In genomic region chr11:69265210-69265609, GRCh38 we compare ENCODE assay signal across 25 cellular contexts. TPM values are rescaled to one million over a fixed set of nuclear protein-coding genes. Genes with fewer than 3 reads are reported as not detected.
DNase-seq lines count a peak whose midpoint lies in the region; ATAC-seq, FAIRE-seq and TF ChIP-seq lines count a peak whose summit lies in the region.
"Had no signal": no experiment of that assay in that cellular context is flagged by ENCODE, and none has a peak within 500 bp of the region (broad histone marks: within the 10 kb centered on the region; RNA-seq: fewer than 3 reads in every experiment).

No MANE protein-coding gene starts in this region.

- H3K9ac ChIP-seq in IMR-90 (ENCODE audit: low read depth, low read length) (no peak overlapping the region), kidney (ENCODE audit: low read length in 2 of 2) (no peak overlapping the region), neuronal stem cell (ENCODE audit: low read depth, low read length, poor library complexity) (no peak overlapping the region)
- H3K9ac ChIP-seq: BLaER1 treated with 17β-estradiol and CSF1 and Interleukin-3, amounts not matched to agents 10 nM and 100 nM had no signal

- H2BK15ac ChIP-seq in IMR-90 (ENCODE audit: low read depth, low read length) (no peak overlapping the region), neuronal stem cell (ENCODE audit: low read length) (no peak overlapping the region)

- POLR2A ChIA-PET in activated CD4-positive, alpha-beta T cell treated with anti-CD3 and anti-CD28 coated beads, Interleukin-2, amount 10 ng/mL, durations not matched to agents 7 days and 5 days (lab: Charles Lee), result no interaction called here
- POLR2A ChIA-PET in IMR-90 (lab: Charles Lee; ENCODE audit: unreplicated experiment) (no interaction called here), RWPE1 (lab: Yijun Ruan, JAX; ENCODE audit: low non-redundant PET) (interaction anchor here (0.6 kb wide), 1 partner anchor 144 kb away, joined by 3 read pairs; no protein-coding TSS in a partner anchor)

- no peak overlapping the region for H3K4me3 Mint-ChIP-seq in activated CD4-positive, alpha-beta T cell treated with anti-CD3 and anti-CD28 coated beads, Interleukin-2, amount 10 ng/mL, durations not matched to agents 7 days and 5 days
- H3K4me3 Mint-ChIP-seq: CD14-positive monocyte; CD4-positive, alpha-beta memory T cell; HFFc6 had no signal

- no peaks in the 10 kb centered on the region for H3K4me1 Mint-ChIP-seq in activated CD4-positive, alpha-beta T cell treated with anti-CD3 and anti-CD28 coated beads, Interleukin-2, amount 10 ng/mL, durations not matched to agents 7 days and 5 days
- H3K4me1 Mint-ChIP-seq: CD14-positive monocyte; CD4-positive, alpha-beta memory T cell had no signal

- H3K27ac ChIP-seq in IMR-90 (ENCODE audit: insufficient read depth, low read length), result no peak overlapping the region
- no peak overlapping the region for H3K27ac ChIP-seq in kidney (ENCODE audit: low read depth in 2 of 2, low read length in 2 of 2)
- no peak overlapping the region for H3K27ac ChIP-seq in neuronal stem cell (replicated peaks; ENCODE audit: low read length)
- no peak overlapping the region for H3K27ac ChIP-seq in RWPE1
- H3K27ac ChIP-seq: 22Rv1; BLaER1 treated with 17β-estradiol and CSF1 and Interleukin-3, amounts not matched to agents 10 nM and 100 nM had no signal

- H4K20me1 ChIP-seq in IMR-90 (ENCODE audit: insufficient read depth, low read length), result no peaks in the 10 kb centered on the region
- H4K20me1 ChIP-seq: BLaER1 treated with 17β-estradiol and CSF1 and Interleukin-3, amounts not matched to agents 10 nM and 100 nM had no signal

- H3K4me2 ChIP-seq in IMR-90 (ENCODE audit: low read depth, low read length) (no peak overlapping the region), neuronal stem cell (ENCODE audit: insufficient read depth, low read length, poor library complexity, severe bottlenecking) (no peak overlapping the region)
- H3K4me2 ChIP-seq: BLaER1 treated with 17β-estradiol and CSF1 and Interleukin-3, amounts not matched to agents 10 nM and 100 nM had no signal

- H3K27me3 Mint-ChIP-seq in activated CD4-positive, alpha-beta T cell treated with anti-CD3 and anti-CD28 coated beads, Interleukin-2, amount 10 ng/mL, durations not matched to agents 7 days and 5 days, result no peaks in the 10 kb centered on the region

- H4K8ac ChIP-seq in IMR-90 (ENCODE audit: low read depth in 2 of 2, low read length in 2 of 2), result no peak overlapping the region
- no peak overlapping the region for H4K8ac ChIP-seq in neuronal stem cell (ENCODE audit: low read depth, low read length)

- H2BK5ac ChIP-seq in IMR-90 (ENCODE audit: low read depth, low read length, poor library complexity, severe bottlenecking) (no peak overlapping the region), neuronal stem cell (ENCODE audit: low read length) (no peak overlapping the region)

- CTCF ChIA-PET in activated CD4-positive, alpha-beta T cell treated with anti-CD3 and anti-CD28 coated beads, Interleukin-2, amount 10 ng/mL, durations not matched to agents 7 days and 5 days (lab: Charles Lee), result no interaction called here
- CTCF ChIA-PET in IMR-90 (lab: Yijun Ruan, JAX), result no interaction called here
- CTCF ChIA-PET in RWPE1 (lab: Yijun Ruan, JAX), result no interaction called here

- no TSS peak for BruUV-seq in IMR-90 (replicated peaks; lab: Mats Ljungman, UMichigan)

- FAIRE-seq in kidney (lab: Jason Lieb, UNC), result no peak
- FAIRE-seq: A204.1, GM12891, GM18507, H54 had no signal

- TF ChIP-seq POLR2A in IMR-90 (IDR thresholded peaks at IDR 0.05; ENCODE audit: low read depth, low read length), result no peak

- intact Hi-C loops in IMR-90 (cut with micrococcal nuclease) (no loop called here), kidney (cut with DNase I) (no loop called here)

- H3K4ac ChIP-seq in IMR-90 (ENCODE audit: low read depth, low read length), result no peak overlapping the region
- no peak overlapping the region for H3K4ac ChIP-seq in neuronal stem cell (ENCODE audit: low read length)

- no peaks in the 10 kb centered on the region for H3K4me1 ChIP-seq in IMR-90 (ENCODE audit: control insufficient read depth, insufficient read depth, low read length)
- no peaks in the 10 kb centered on the region for H3K4me1 ChIP-seq in kidney (ENCODE audit: control insufficient read depth in 1 of 2, insufficient read depth in 1 of 2, low read depth in 1 of 2, low read length in 2 of 2)
- H3K4me1 ChIP-seq in neuronal stem cell (ENCODE audit: control insufficient read depth in 2 of 2, insufficient read depth in 1 of 2, low read depth in 1 of 2, low read length in 2 of 2), result peaks cover 0 to 2% of the 10 kb centered on the region in 2 donors
- H3K4me1 ChIP-seq: HAP-1 had no signal

- H2BK120ac ChIP-seq in IMR-90 (ENCODE audit: low read depth, low read length) (no peak overlapping the region), neuronal stem cell (ENCODE audit: low read depth, low read length) (peak overlapping the region; percentile 21)

- no peak overlapping the region for H2BK20ac ChIP-seq in IMR-90 (ENCODE audit: low read depth, low read length)

- H3K79me1 ChIP-seq in IMR-90 (ENCODE audit: low read depth in 1 of 2, low read length in 2 of 2) (no peaks in the 10 kb centered on the region), neuronal stem cell (ENCODE audit: low read depth, low read length) (no peaks in the 10 kb centered on the region)

- H3K27ac Mint-ChIP-seq in activated CD4-positive, alpha-beta T cell treated with anti-CD3 and anti-CD28 coated beads, Interleukin-2, amount 10 ng/mL, durations not matched to agents 7 days and 5 days, result peak overlapping the region; percentile 74
- H3K27ac Mint-ChIP-seq: CD14-positive monocyte, HFFc6 had no signal

- no peak for TF ChIP-seq RAD21 in IMR-90 (IDR thresholded peaks at IDR 0.05; ENCODE audit: low read length)

- no peak for DNase-seq in activated CD4-positive, alpha-beta T cell treated with anti-CD3 and anti-CD28 coated beads, Interleukin-2, amount 10 ng/mL, durations not matched to agents 7 days and 5 days
- DNase-seq in activated CD4-positive, alpha-beta T cell treated with anti-CD3 and anti-CD28 coated beads, Interleukin-2, amount 50 U/mL, for 1 hour, result no peak
- no peak for DNase-seq in IMR-90
- DNase-seq in kidney, result peak; percentile 40
- no peak for DNase-seq in neuronal stem cell (ENCODE audit: low spot score)
- no peak for DNase-seq in NCI-H446 treated with DMSO at 0.1 percent for 48 hours (lab: John Stamatoyannopoulos, UW)
- DNase-seq in RWPE1 (ENCODE audit: low spot score), result no peak
- DNase-seq in activated gamma-delta T cell treated with Interleukin-2 at 50 U/mL for 16 hours, result no peak
- DNase-seq: BE2C; Calu3; CD4-positive, alpha-beta memory T cell; COR-L47; DMS53; DMS79 treated with DMSO at 0.1 percent for 48 hours; GF-D8; GOT3; HFFc6 had no signal

- H3K14ac ChIP-seq in IMR-90 (replicated peaks; ENCODE audit: low read depth, low read length), result no peak overlapping the region
- H3K14ac ChIP-seq in neuronal stem cell (ENCODE audit: low read length), result peak overlapping the region; percentile 56

- no peaks in the 10 kb centered on the region; the same call in none of the 2 replicates for H3K9me3 ChIP-seq in IMR-90 (ENCODE audit: control insufficient read depth, insufficient read depth, low read length)
- no peaks in the 10 kb centered on the region for H3K9me3 ChIP-seq in kidney (ENCODE audit: control insufficient read depth in 1 of 2, low read length in 2 of 2)
- peaks cover 0 to 2% of the 10 kb centered on the region in 2 donors for H3K9me3 ChIP-seq in neuronal stem cell (replicated peaks in 1 of 2; ENCODE audit: control insufficient read depth in 2 of 2, insufficient read depth in 1 of 2, low read depth in 1 of 2, low read length in 2 of 2)
- H3K9me3 ChIP-seq: BE2C; BLaER1 treated with 17β-estradiol and CSF1 and Interleukin-3, amounts not matched to agents 10 nM and 100 nM; HAP-1 had no signal

- H3K23ac ChIP-seq in IMR-90 (ENCODE audit: low read depth, low read length) (no peak overlapping the region), neuronal stem cell (ENCODE audit: low read depth, low read length, poor library complexity) (no peak overlapping the region)

- no peak for TF ChIP-seq CTCF in IMR-90 (conservative IDR thresholded peaks at IDR 0.05; ENCODE audit: low read depth, low read length)
- TF ChIP-seq CTCF in kidney (IDR thresholded peaks at IDR 0.05; ENCODE audit: borderline replicate concordance, extremely low read depth, insufficient read depth), result no peak
- no peak for TF ChIP-seq CTCF in RWPE1 (conservative IDR thresholded peaks at IDR 0.05; ENCODE audit: low read depth)

- no peak overlapping the region for H3K18ac ChIP-seq in IMR-90 (ENCODE audit: low read depth, low read length)
- H3K18ac ChIP-seq in neuronal stem cell (ENCODE audit: low read length), result peak overlapping the region; percentile 61

- H3K4me3 ChIP-seq in IMR-90 (ENCODE audit: insufficient read depth, low read depth, low read length), result no peak overlapping the region
- no peak overlapping the region for H3K4me3 ChIP-seq in kidney (ENCODE audit: low read length in 2 of 2)
- no peak overlapping the region for H3K4me3 ChIP-seq in neuronal stem cell (ENCODE audit: low read length in 2 of 2)
- H3K4me3 ChIP-seq: BLaER1 treated with 17β-estradiol and CSF1 and Interleukin-3, amounts not matched to agents 10 nM and 100 nM; HAP-1 had no signal

- H3K36me3 Mint-ChIP-seq in activated CD4-positive, alpha-beta T cell treated with anti-CD3 and anti-CD28 coated beads, Interleukin-2, amount 10 ng/mL, durations not matched to agents 7 days and 5 days (ENCODE audit: low read depth), result no peaks in the 10 kb centered on the region
- H3K36me3 Mint-ChIP-seq: CD14-positive monocyte; CD4-positive, alpha-beta memory T cell had no signal

- 78% methylated on average over 4 of the region's 6 CpGs; no CpG with 5 or more reads in 1 of the 2 experiments for WGBS in IMR-90 (ENCODE audit: extremely low coverage in 2 of 2, insufficient read length in 1 of 2), 2 experiments
- no CpG with 5 or more reads among the region's 6 CpGs for WGBS in neuronal stem cell (ENCODE audit: extremely low coverage in 2 of 2, insufficient read length in 2 of 2, insufficient replicate concordance in 1 of 2), 2 donors

- H3K27me3 ChIP-seq in IMR-90 (ENCODE audit: control insufficient read depth, insufficient read depth, low read length), result peaks cover 27% of the 10 kb centered on the region
- no peaks in the 10 kb centered on the region for H3K27me3 ChIP-seq in neuronal stem cell (ENCODE audit: control insufficient read depth in 3 of 3, insufficient read depth in 3 of 3, low read depth in 1 of 3, low read length in 3 of 3)
- H3K27me3 ChIP-seq: BE2C; BLaER1 treated with 17β-estradiol and CSF1 and Interleukin-3, amounts not matched to agents 10 nM and 100 nM had no signal

- no peak overlapping the region for H3K56ac ChIP-seq in IMR-90 (ENCODE audit: extremely low read depth, insufficient read depth, low read length)

- no peak overlapping the region for H4K91ac ChIP-seq in IMR-90 (ENCODE audit: insufficient read depth, low read depth, low read length)
- no peak overlapping the region for H4K91ac ChIP-seq in neuronal stem cell (ENCODE audit: low read depth, low read length, poor library complexity)

- H3K36me3 ChIP-seq in IMR-90 (ENCODE audit: control insufficient read depth, insufficient read depth, low read length) (no peaks in the 10 kb centered on the region), kidney (ENCODE audit: control insufficient read depth in 1 of 2, insufficient read depth in 2 of 2, low read length in 2 of 2) (no peaks in the 10 kb centered on the region), neuronal stem cell (replicated peaks in 1 of 2; ENCODE audit: control insufficient read depth in 2 of 2, insufficient read depth in 2 of 2, low read length in 2 of 2) (no peaks in the 10 kb centered on the region)
- H3K36me3 ChIP-seq: BE2C; BLaER1 treated with 17β-estradiol and CSF1 and Interleukin-3, amounts not matched to agents 10 nM and 100 nM; HAP-1 had no signal

- no peak for ATAC-seq in IMR-90 (ENCODE audit: low read depth)

- dilution Hi-C loops in IMR-90 (cut with HindIII; ENCODE audit: low sequenced_read_pairs, unreplicated experiment), result no loop called here

- H3K9me3 Mint-ChIP-seq in activated CD4-positive, alpha-beta T cell treated with anti-CD3 and anti-CD28 coated beads, Interleukin-2, amount 10 ng/mL, durations not matched to agents 7 days and 5 days, result no peaks in the 10 kb centered on the region

- H2AFZ ChIP-seq in IMR-90 (replicated peaks; ENCODE audit: low read length, poor library complexity), result no peak overlapping the region
- H2AFZ ChIP-seq in neuronal stem cell (ENCODE audit: low read length), result no peak overlapping the region

- H2AK9ac ChIP-seq in IMR-90 (replicated peaks; ENCODE audit: low read depth, low read length, poor library complexity), result no peak overlapping the region

- in situ Hi-C loops in IMR-90 (cut with MboI; ENCODE audit: low sequenced_read_pairs), result no loop called here

- H2AK5ac ChIP-seq in IMR-90 (ENCODE audit: low read depth, low read length) (peak overlapping the region; percentile 28; the same call in 1 of the 2 replicates), neuronal stem cell (ENCODE audit: low read depth, low read length) (peak overlapping the region; percentile 64)

- no peak overlapping the region for H4K5ac ChIP-seq in IMR-90 (ENCODE audit: low read depth, low read length)

- no peaks in the 10 kb centered on the region for H3K9me1 ChIP-seq in IMR-90 (ENCODE audit: insufficient read depth, low read length)

- H2BK12ac ChIP-seq in neuronal stem cell (ENCODE audit: low read length), result no peak overlapping the region

RNA-seq across cellular contexts. Expression of gene MYEOV, which starts 28.7 kb away (rescaled TPM):
- not detected for total RNA-seq in activated CD4-positive, alpha-beta T cell treated with anti-CD3 and anti-CD28 coated beads, Interleukin-2, amount 10 ng/mL, durations not matched to agents 7 days and 5 days
- total RNA-seq in IMR-90 (2012; rRNA removed) (6.1 and 6.8 TPM in 2 replicates), kidney (2.6 TPM)
- polyA plus RNA-seq in IMR-90 (2012; rRNA removed) (5.8 and 12.5 TPM in 2 replicates), kidney (ENCODE audit: insufficient read depth, low read depth, low replicate concordance) (not detected)
- polyA plus RNA-seq in IMR-90 (2012; cell fraction: cytosol; rRNA removed), result 3.3 and 5.6 TPM in 2 replicates
- 7.1 and 13.0 TPM in 2 replicates for polyA plus RNA-seq in IMR-90 (2012; cell fraction: nucleus; rRNA removed; ENCODE audit: low replicate concordance)
- 0.08 TPM for polyA plus RNA-seq in neuronal stem cell (2013, experiment 1 of 2)
- 0.26 TPM for polyA plus RNA-seq in neuronal stem cell (2013, experiment 2 of 2)
- total RNA-seq: CD4-positive, alpha-beta memory T cell had no signal
- polyA plus RNA-seq: CD14-positive monocyte; CD4-positive, alpha-beta memory T cell had no signal
